ENCODE assay signal across 1 cellular context in the genomic region with DNA sequence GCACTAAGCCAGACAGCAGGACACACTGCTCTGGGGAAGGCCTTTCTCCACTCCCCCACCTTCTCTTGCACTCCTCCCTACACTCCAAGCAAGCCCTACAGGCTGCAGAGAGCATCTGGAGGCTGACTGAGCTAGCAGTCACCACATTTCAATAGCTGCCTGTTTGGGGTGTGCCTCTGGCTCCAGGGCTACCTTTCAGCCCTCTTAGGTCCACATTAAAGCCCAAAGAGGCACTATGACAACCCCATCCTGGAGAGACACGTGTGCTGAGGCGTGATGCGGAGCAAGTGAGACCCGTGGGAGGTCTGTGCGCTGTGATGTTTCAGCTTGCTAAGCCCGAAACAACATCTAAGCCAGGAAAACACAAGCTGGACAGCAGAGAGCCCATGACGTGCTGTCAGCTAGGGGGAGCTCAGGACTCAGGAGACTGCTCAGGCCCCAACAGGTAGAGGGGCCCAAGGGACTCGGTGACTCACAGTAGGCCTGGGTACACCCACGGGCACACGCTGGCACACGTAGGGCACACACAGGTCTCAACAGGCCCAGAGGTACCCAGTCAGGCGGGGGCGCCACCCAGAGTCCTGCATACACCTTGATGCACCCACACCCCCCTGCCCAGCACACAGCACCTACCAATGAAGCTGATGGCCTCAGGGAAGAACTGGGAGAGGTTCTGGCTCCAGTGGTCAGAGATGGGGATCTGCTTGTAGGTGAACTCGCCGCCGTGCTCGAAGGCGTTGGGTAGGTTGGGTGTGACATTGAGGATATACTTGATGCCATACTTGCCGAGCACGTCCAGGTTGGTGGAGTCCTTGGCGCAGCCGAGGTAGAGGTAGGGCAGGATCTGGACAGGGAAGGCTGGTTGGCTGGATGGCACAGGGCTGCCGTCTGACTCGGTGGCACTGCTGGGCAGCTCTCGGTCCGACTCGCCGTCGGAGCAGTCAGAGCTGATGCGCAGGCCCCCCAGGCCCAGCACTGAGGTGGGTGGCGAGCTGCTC.
TF ChIP-seq lines count a peak whose summit lies in the region.

No MANE protein-coding gene starts in this region.

TF ChIP-seq in HCT116, 20 proteins besides CTCF, POLR2A, EP300 and RAD21 (continued from another document):
- TF ChIP-seq POLR2AphosphoS5 (IDR thresholded peaks at IDR 0.05; ENCODE audit: low read depth, low read length) (no peak), SIN3A (IDR thresholded peaks at IDR 0.05; ENCODE audit: low read depth) (no peak)
